ENCODE assay signal across 1 cellular context in the genomic region with DNA sequence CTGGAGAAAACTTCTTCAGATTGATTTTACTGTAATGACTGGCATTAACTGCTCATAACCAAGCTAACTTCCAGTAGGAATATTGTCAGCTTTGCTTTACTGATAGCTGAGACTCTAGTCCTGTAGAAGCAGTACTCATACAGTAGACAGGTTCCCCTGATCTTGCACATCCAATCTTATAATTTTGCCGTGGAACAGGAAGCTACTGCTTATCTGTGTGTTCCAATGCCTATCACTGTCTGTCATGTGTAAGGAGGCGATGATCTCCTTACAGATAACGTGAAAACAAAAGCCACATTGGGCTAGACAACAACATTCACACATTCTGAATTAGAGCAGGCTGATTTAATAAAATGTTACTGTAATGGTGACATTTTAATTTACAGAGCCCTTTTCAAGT.
TF ChIP-seq lines count a peak whose summit lies in the region.

No MANE protein-coding gene starts in this region.

TF ChIP-seq in K562, 482 proteins besides CTCF, POLR2A, EP300 and RAD21 (continued from another document and continues in another):
- TF ChIP-seq, protein P1, sequence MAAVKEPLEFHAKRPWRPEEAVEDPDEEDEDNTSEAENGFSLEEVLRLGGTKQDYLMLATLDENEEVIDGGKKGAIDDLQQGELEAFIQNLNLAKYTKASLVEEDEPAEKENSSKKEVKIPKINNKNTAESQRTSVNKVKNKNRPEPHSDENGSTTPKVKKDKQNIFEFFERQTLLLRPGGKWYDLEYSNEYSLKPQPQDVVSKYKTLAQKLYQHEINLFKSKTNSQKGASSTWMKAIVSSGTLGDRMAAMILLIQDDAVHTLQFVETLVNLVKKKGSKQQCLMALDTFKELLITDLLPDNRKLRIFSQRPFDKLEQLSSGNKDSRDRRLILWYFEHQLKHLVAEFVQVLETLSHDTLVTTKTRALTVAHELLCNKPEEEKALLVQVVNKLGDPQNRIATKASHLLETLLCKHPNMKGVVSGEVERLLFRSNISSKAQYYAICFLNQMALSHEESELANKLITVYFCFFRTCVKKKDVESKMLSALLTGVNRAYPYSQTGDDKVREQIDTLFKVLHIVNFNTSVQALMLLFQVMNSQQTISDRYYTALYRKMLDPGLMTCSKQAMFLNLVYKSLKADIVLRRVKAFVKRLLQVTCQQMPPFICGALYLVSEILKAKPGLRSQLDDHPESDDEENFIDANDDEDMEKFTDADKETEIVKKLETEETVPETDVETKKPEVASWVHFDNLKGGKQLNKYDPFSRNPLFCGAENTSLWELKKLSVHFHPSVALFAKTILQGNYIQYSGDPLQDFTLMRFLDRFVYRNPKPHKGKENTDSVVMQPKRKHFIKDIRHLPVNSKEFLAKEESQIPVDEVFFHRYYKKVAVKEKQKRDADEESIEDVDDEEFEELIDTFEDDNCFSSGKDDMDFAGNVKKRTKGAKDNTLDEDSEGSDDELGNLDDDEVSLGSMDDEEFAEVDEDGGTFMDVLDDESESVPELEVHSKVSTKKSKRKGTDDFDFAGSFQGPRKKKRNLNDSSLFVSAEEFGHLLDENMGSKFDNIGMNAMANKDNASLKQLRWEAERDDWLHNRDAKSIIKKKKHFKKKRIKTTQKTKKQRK (IDR thresholded peaks at IDR 0.05; ENCODE audit: borderline replicate concordance, low read depth, low read length), result no peak
- TF ChIP-seq ESRRB (CRISPR knock-in tag; IDR thresholded peaks at IDR 0.05; ENCODE audit: borderline replicate concordance) (no peak), EGR1 (conservative IDR thresholded peaks at IDR 0.05) (no peak), POLR2AphosphoS5 (IDR thresholded peaks at IDR 0.05; ENCODE audit: control insufficient read depth, insufficient read depth, low read depth, low read length) (peak; percentile 67; the same call in 1 of the 2 replicates), CBFB (CRISPR knock-in tag; IDR thresholded peaks at IDR 0.05) (no peak), HNRNPK (IDR thresholded peaks at IDR 0.05; ENCODE audit: low read depth, low read length, poor library complexity, severe bottlenecking) (no peak), CBFA2T3 (IDR thresholded peaks at IDR 0.05) (peak; percentile 92), ZNF253 (CRISPR knock-in tag; conservative IDR thresholded peaks at IDR 0.05) (no peak), ZNF324 (CRISPR knock-in tag; IDR thresholded peaks at IDR 0.05) (no peak), ADNP (tag; IDR thresholded peaks at IDR 0.05) (peak; percentile 55; the same call in 1 of the 2 replicates), MCM3 (IDR thresholded peaks at IDR 0.05) (no peak), GABPA (tag; conservative IDR thresholded peaks at IDR 0.05; ENCODE audit: low read depth) (peak; percentile 39; the same call in 1 of the 2 replicates), JUND (IDR thresholded peaks at IDR 0.05; ENCODE audit: borderline replicate concordance, low read depth, low read length) (peak; percentile 54), JUND (tag; IDR thresholded peaks at IDR 0.05; ENCODE audit: borderline replicate concordance, low read depth, low read length) (peak; percentile 40; the same call in 1 of the 3 replicates), FOXK2 (conservative IDR thresholded peaks at IDR 0.05 in 1 of 2, IDR thresholded peaks at IDR 0.05 in 1 of 2; ENCODE audit: low read depth in 2 of 2) (no peak), ZNF23 (CRISPR knock-in tag; IDR thresholded peaks at IDR 0.05) (no peak), NFIC (IDR thresholded peaks at IDR 0.05) (peak; percentile 58), GTF2A2 (tag; IDR thresholded peaks at IDR 0.05) (no peak), KHSRP (IDR thresholded peaks at IDR 0.05) (no peak), RFX5 (IDR thresholded peaks at IDR 0.05; ENCODE audit: low read depth, low read length) (no peak), ZEB2 (IDR thresholded peaks at IDR 0.05) (peak; percentile 55; the same call in 1 of the 2 replicates), SRF (CRISPR knock-in tag; IDR thresholded peaks at IDR 0.05) (no peak), HEY1 (CRISPR knock-in tag; IDR thresholded peaks at IDR 0.05; ENCODE audit: borderline replicate concordance) (peak; percentile 70; the same call in 1 of the 2 replicates), ZNF239 (CRISPR knock-in tag; IDR thresholded peaks at IDR 0.05) (peak; percentile 59), NFYB (IDR thresholded peaks at IDR 0.05; ENCODE audit: extremely low read depth, insufficient read length) (no peak), CREBBP (IDR thresholded peaks at IDR 0.05; ENCODE audit: low read depth, low read length) (no peak), ZNF197 (CRISPR knock-in tag; IDR thresholded peaks at IDR 0.05; ENCODE audit: low read depth) (peak; percentile 61; the same call in 1 of the 2 replicates), COPS2 (conservative IDR thresholded peaks at IDR 0.05) (no peak), ZNF311 (CRISPR knock-in tag; IDR thresholded peaks at IDR 0.05) (no peak), SMC3 (conservative IDR thresholded peaks at IDR 0.05; ENCODE audit: insufficient read depth, low read depth, low read length) (no peak), POLR3G (IDR thresholded peaks at IDR 0.05; ENCODE audit: extremely low read depth, insufficient read length, insufficient replicate concordance) (no peak), TCF3 (CRISPR knock-in tag; IDR thresholded peaks at IDR 0.05) (peak; percentile 80), SMARCC2 (IDR thresholded peaks at IDR 0.05; ENCODE audit: low read depth) (peak; percentile 77; the same call in 1 of the 2 replicates), PCBP2 (IDR thresholded peaks at IDR 0.05; ENCODE audit: low read depth, low read length, poor library complexity, severe bottlenecking) (no peak), KAT8 (IDR thresholded peaks at IDR 0.05; ENCODE audit: low read depth) (no peak), SP1 (CRISPR knock-in tag; IDR thresholded peaks at IDR 0.05) (no peak), RFX1 (IDR thresholded peaks at IDR 0.05) (no peak), PYGO2 (tag; IDR thresholded peaks at IDR 0.05) (peak; percentile 81), FOXA3 (CRISPR knock-in tag; conservative IDR thresholded peaks at IDR 0.05 in 1 of 2, IDR thresholded peaks at IDR 0.05 in 1 of 2) (peak in 1 of 2 experiments; percentile 35; a peak in 1 of 4 replicates), GATAD2B (IDR thresholded peaks at IDR 0.05; ENCODE audit: borderline replicate concordance) (0 out of 2 replicates have a peak, but pooled peaks have one; percentile 77), FOS (IDR thresholded peaks at IDR 0.05; ENCODE audit: extremely low read depth, insufficient read length) (no peak), WHSC1 (IDR thresholded peaks at IDR 0.05; ENCODE audit: low read length) (no peak), TRIM24 (IDR thresholded peaks at IDR 0.05) (peak; percentile 47 to 67; a peak in 2 of 4 replicates), ZNF699 (CRISPR knock-in tag; IDR thresholded peaks at IDR 0.05; ENCODE audit: insufficient replicate concordance) (no peak)
- TF ChIP-seq, protein P2, sequence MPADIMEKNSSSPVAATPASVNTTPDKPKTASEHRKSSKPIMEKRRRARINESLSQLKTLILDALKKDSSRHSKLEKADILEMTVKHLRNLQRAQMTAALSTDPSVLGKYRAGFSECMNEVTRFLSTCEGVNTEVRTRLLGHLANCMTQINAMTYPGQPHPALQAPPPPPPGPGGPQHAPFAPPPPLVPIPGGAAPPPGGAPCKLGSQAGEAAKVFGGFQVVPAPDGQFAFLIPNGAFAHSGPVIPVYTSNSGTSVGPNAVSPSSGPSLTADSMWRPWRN (IDR thresholded peaks at IDR 0.05; ENCODE audit: low read depth), result 0 out of 2 replicates have a peak, but pooled peaks have one; percentile 27
- TF ChIP-seq, protein P3, sequence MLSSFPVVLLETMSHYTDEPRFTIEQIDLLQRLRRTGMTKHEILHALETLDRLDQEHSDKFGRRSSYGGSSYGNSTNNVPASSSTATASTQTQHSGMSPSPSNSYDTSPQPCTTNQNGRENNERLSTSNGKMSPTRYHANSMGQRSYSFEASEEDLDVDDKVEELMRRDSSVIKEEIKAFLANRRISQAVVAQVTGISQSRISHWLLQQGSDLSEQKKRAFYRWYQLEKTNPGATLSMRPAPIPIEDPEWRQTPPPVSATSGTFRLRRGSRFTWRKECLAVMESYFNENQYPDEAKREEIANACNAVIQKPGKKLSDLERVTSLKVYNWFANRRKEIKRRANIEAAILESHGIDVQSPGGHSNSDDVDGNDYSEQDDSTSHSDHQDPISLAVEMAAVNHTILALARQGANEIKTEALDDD (IDR thresholded peaks at IDR 0.05), result peak; percentile 86
- TF ChIP-seq, protein P4, sequence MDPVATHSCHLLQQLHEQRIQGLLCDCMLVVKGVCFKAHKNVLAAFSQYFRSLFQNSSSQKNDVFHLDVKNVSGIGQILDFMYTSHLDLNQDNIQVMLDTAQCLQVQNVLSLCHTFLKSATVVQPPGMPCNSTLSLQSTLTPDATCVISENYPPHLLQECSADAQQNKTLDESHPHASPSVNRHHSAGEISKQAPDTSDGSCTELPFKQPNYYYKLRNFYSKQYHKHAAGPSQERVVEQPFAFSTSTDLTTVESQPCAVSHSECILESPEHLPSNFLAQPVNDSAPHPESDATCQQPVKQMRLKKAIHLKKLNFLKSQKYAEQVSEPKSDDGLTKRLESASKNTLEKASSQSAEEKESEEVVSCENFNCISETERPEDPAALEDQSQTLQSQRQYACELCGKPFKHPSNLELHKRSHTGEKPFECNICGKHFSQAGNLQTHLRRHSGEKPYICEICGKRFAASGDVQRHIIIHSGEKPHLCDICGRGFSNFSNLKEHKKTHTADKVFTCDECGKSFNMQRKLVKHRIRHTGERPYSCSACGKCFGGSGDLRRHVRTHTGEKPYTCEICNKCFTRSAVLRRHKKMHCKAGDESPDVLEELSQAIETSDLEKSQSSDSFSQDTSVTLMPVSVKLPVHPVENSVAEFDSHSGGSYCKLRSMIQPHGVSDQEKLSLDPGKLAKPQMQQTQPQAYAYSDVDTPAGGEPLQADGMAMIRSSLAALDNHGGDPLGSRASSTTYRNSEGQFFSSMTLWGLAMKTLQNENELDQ (CRISPR knock-in tag; IDR thresholded peaks at IDR 0.05; ENCODE audit: borderline replicate concordance), result no peak
- TF ChIP-seq, protein P5, sequence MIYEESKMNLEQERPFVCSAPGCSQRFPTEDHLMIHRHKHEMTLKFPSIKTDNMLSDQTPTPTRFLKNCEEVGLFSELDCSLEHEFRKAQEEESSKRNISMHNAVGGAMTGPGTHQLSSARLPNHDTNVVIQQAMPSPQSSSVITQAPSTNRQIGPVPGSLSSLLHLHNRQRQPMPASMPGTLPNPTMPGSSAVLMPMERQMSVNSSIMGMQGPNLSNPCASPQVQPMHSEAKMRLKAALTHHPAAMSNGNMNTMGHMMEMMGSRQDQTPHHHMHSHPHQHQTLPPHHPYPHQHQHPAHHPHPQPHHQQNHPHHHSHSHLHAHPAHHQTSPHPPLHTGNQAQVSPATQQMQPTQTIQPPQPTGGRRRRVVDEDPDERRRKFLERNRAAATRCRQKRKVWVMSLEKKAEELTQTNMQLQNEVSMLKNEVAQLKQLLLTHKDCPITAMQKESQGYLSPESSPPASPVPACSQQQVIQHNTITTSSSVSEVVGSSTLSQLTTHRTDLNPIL (CRISPR knock-in tag; IDR thresholded peaks at IDR 0.05), result no peak
- TF ChIP-seq, protein P6, sequence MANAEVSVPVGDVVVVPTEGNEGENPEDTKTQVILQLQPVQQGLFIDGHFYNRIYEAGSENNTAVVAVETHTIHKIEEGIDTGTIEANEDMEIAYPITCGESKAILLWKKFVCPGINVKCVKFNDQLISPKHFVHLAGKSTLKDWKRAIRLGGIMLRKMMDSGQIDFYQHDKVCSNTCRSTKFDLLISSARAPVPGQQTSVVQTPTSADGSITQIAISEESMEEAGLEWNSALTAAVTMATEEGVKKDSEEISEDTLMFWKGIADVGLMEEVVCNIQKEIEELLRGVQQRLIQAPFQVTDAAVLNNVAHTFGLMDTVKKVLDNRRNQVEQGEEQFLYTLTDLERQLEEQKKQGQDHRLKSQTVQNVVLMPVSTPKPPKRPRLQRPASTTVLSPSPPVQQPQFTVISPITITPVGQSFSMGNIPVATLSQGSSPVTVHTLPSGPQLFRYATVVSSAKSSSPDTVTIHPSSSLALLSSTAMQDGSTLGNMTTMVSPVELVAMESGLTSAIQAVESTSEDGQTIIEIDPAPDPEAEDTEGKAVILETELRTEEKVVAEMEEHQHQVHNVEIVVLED (CRISPR knock-in tag; IDR thresholded peaks at IDR 0.05), result 0 out of 2 replicates have a peak, but pooled peaks have one; percentile 35
- TF ChIP-seq, protein P7, sequence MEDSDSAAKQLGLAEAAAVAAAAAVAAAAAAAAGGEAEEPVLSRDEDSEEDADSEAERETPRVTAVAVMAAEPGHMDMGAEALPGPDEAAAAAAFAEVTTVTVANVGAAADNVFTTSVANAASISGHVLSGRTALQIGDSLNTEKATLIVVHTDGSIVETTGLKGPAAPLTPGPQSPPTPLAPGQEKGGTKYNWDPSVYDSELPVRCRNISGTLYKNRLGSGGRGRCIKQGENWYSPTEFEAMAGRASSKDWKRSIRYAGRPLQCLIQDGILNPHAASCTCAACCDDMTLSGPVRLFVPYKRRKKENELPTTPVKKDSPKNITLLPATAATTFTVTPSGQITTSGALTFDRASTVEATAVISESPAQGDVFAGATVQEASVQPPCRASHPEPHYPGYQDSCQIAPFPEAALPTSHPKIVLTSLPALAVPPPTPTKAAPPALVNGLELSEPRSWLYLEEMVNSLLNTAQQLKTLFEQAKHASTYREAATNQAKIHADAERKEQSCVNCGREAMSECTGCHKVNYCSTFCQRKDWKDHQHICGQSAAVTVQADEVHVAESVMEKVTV (CRISPR knock-in tag; IDR thresholded peaks at IDR 0.05), result peak; percentile 12; the same call in 1 of the 2 replicates
- TF ChIP-seq, protein P8, sequence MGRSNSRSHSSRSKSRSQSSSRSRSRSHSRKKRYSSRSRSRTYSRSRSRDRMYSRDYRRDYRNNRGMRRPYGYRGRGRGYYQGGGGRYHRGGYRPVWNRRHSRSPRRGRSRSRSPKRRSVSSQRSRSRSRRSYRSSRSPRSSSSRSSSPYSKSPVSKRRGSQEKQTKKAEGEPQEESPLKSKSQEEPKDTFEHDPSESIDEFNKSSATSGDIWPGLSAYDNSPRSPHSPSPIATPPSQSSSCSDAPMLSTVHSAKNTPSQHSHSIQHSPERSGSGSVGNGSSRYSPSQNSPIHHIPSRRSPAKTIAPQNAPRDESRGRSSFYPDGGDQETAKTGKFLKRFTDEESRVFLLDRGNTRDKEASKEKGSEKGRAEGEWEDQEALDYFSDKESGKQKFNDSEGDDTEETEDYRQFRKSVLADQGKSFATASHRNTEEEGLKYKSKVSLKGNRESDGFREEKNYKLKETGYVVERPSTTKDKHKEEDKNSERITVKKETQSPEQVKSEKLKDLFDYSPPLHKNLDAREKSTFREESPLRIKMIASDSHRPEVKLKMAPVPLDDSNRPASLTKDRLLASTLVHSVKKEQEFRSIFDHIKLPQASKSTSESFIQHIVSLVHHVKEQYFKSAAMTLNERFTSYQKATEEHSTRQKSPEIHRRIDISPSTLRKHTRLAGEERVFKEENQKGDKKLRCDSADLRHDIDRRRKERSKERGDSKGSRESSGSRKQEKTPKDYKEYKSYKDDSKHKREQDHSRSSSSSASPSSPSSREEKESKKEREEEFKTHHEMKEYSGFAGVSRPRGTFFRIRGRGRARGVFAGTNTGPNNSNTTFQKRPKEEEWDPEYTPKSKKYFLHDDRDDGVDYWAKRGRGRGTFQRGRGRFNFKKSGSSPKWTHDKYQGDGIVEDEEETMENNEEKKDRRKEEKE (IDR thresholded peaks at IDR 0.05; ENCODE audit: borderline replicate concordance in 1 of 2, control insufficient read depth in 1 of 2, low read depth in 2 of 2, low read length in 1 of 2), result no peak
